ENCODE assay signal across 8 cellular contexts in genomic region chr3:51139616-51140015, GRCh38.
"Had no signal": no experiment of that assay in that cellular context is flagged by ENCODE, and none has a peak within 500 bp of the region (broad histone marks: within the 10 kb centered on the region; RNA-seq: fewer than 3 reads in every experiment).

No MANE protein-coding gene starts in this region.

- ATAC-seq: HCT116, K562 had no signal

- H2AFZ ChIP-seq: GM23248 had no signal

- H3K4me1 ChIP-seq: HAP-1 had no signal

- H3K27ac ChIP-seq: GM23248 had no signal

- H3K36me3 ChIP-seq: HAP-1 had no signal

- H3K4me3 ChIP-seq: GM23248, HAP-1, K562 had no signal

- H3K9me3 ChIP-seq: HAP-1 had no signal

- DNase-seq: GM23248, GOT3, H7, HFFc6, IMR-90 had no signal
